ENCODE assay signal across 14 cellular contexts in genomic region chr18:3747176-3747973, GRCh38.
DNase-seq lines count a peak whose midpoint lies in the region; ATAC-seq and TF ChIP-seq lines count a peak whose summit lies in the region.
"Had no signal": no experiment of that assay in that cellular context is flagged by ENCODE, and none has a peak within 500 bp of the region (broad histone marks: within the 10 kb centered on the region; RNA-seq: fewer than 3 reads in every experiment).

No MANE protein-coding gene starts in this region.

- H3K4me3 ChIP-seq in neuronal stem cell (ENCODE audit: low read length in 2 of 2): no peak overlapping the region

- no peaks in the 10 kb centered on the region for H3K9me3 ChIP-seq in neuronal stem cell (replicated peaks in 1 of 2; ENCODE audit: control insufficient read depth in 2 of 2, insufficient read depth in 1 of 2, low read depth in 1 of 2, low read length in 2 of 2)

- no peak for TF ChIP-seq CTCF in omental fat pad (IDR thresholded peaks at IDR 0.05)

- no peak overlapping the region for H3K23ac ChIP-seq in neuronal stem cell (ENCODE audit: low read depth, low read length, poor library complexity)

- H3K14ac ChIP-seq in neuronal stem cell (ENCODE audit: low read length): no peak overlapping the region

- H3K36me3 ChIP-seq in neuronal stem cell (replicated peaks in 1 of 2; ENCODE audit: control insufficient read depth in 2 of 2, insufficient read depth in 2 of 2, low read length in 2 of 2): no peaks in the 10 kb centered on the region

- H3K27ac ChIP-seq in neuronal stem cell (replicated peaks; ENCODE audit: low read length): no peak overlapping the region

- H3K79me1 ChIP-seq in neuronal stem cell (ENCODE audit: low read depth, low read length): no peaks in the 10 kb centered on the region

- H2BK5ac ChIP-seq in neuronal stem cell (ENCODE audit: low read length): no peak overlapping the region

- no peak overlapping the region for H4K8ac ChIP-seq in neuronal stem cell (ENCODE audit: low read depth, low read length)

- no peak overlapping the region for H2BK12ac ChIP-seq in neuronal stem cell (ENCODE audit: low read length)

- H3K9ac ChIP-seq in neuronal stem cell (ENCODE audit: low read depth, low read length, poor library complexity): no peak overlapping the region

- ATAC-seq in omental fat pad (ENCODE audit: low FRiP score) (peak; percentile 96), GM18519 (IDR thresholded peaks at IDR 0.05; ENCODE audit: low FRiP score, unreplicated experiment) (no peak)
- ATAC-seq: activated CD4-positive, alpha-beta T cell treated with anti-CD3 and anti-CD28 coated beads for 36 hours; activated T-helper 17 cell treated with anti-CD3 and anti-CD28 coated beads, Interleukin-2, amount 50 U/mL, for 72 hours; stimulated activated memory B cell treated with anti-CD40 and anti-IgM and Interleukin-4, amounts not matched to agents 10 μg/mL and 1 μg/mL and 100 μg/mL, for 72 hours had no signal

- no peaks in the 10 kb centered on the region for H3K4me1 ChIP-seq in neuronal stem cell (ENCODE audit: control insufficient read depth in 2 of 2, insufficient read depth in 1 of 2, low read depth in 1 of 2, low read length in 2 of 2)

- no peak overlapping the region for H3K4ac ChIP-seq in neuronal stem cell (ENCODE audit: low read length)

- no peak overlapping the region for H2AK5ac ChIP-seq in neuronal stem cell (ENCODE audit: low read depth, low read length)

- peak; percentile 71 for DNase-seq in HCEC 1CT
- DNase-seq in RPMI7951 (ENCODE audit: low read depth): peak; percentile 26
- DNase-seq in dermis microvascular lymphatic vessel endothelial cell (ENCODE audit: low read depth in 2 of 2): peak; percentile 63 to 69
- no peak for DNase-seq in omental fat pad (ENCODE audit: low spot score)
- no peak for DNase-seq in islet precursor cell
- no peak for DNase-seq in neuronal stem cell (ENCODE audit: low spot score)
- no peak for DNase-seq in AML-193 (lab: John Stamatoyannopoulos, UW)
- DNase-seq: activated CD4-positive, alpha-beta T cell treated with anti-CD3 and anti-CD28 coated beads for 36 hours; COR-L47; NCI-H446 treated with DMSO at 0.1 percent for 48 hours; stimulated activated CD4-positive, alpha-beta T cell treated with anti-CD3 and anti-CD28 coated beads, Interleukin-1b, Interleukin-23, amount 100 ng/mL, for 48 hours had no signal

- no peak overlapping the region for H3K18ac ChIP-seq in neuronal stem cell (ENCODE audit: low read length)

- H3K4me2 ChIP-seq in neuronal stem cell (ENCODE audit: insufficient read depth, low read length, poor library complexity, severe bottlenecking): no peak overlapping the region

- no peak overlapping the region for H2BK120ac ChIP-seq in neuronal stem cell (ENCODE audit: low read depth, low read length)

- no peak overlapping the region for H2AFZ ChIP-seq in neuronal stem cell (ENCODE audit: low read length)

- no CpG with 5 or more reads among the region's 14 CpGs for WGBS in neuronal stem cell (ENCODE audit: extremely low coverage in 2 of 2, insufficient read length in 2 of 2, insufficient replicate concordance in 1 of 2), 2 donors

- H4K91ac ChIP-seq in neuronal stem cell (ENCODE audit: low read depth, low read length, poor library complexity): no peak overlapping the region

- no peak overlapping the region for H2BK15ac ChIP-seq in neuronal stem cell (ENCODE audit: low read length)

- H3K27me3 ChIP-seq in neuronal stem cell (ENCODE audit: control insufficient read depth in 3 of 3, insufficient read depth in 3 of 3, low read depth in 1 of 3, low read length in 3 of 3): no peaks in the 10 kb centered on the region

Comparison
In these comparisons a context has a peak if more than half of its experiments do, and no peak if none do; other contexts are left out.
1. DNase-seq: peak in HCEC 1CT (single experiment), RPMI7951 (single experiment) and dermis microvascular lymphatic vessel endothelial cell (2 of 2); none in omental fat pad (single experiment), islet precursor cell (single experiment), neuronal stem cell (single experiment) and AML-193 (0 of 2).